In genomic region chr2:12326449-12327190, GRCh38 we compare ENCODE assay signal across 11 cellular contexts.
A peak's percentile ranks its signal among the peaks of the same experiment; 100 is the strongest.
DNase-seq lines count a peak whose midpoint lies in the region; ATAC-seq and TF ChIP-seq lines count a peak whose summit lies in the region.
"Had no signal": no experiment of that assay in that cellular context is flagged by ENCODE, and none has a peak within 500 bp of the region (broad histone marks: within the 10 kb centered on the region; RNA-seq: fewer than 3 reads in every experiment).

No MANE protein-coding gene starts in this region.

- no peak overlapping the region for H3K27ac ChIP-seq in lower lobe of right lung

- no peaks in the 10 kb centered on the region for H3K36me3 ChIP-seq in lower lobe of right lung

- H3K9me3 ChIP-seq in lower lobe of right lung, result no peaks in the 10 kb centered on the region

- POLR2A ChIA-PET in GM10248 (lab: Yijun Ruan, JAX), result no interaction called here

- no peaks in the 10 kb centered on the region for H3K27me3 ChIP-seq in lower lobe of right lung (ENCODE audit: low read depth)

- no peak overlapping the region for H3K4me3 Mint-ChIP-seq in activated naive CD8-positive, alpha-beta T cell treated with anti-CD3 and anti-CD28 coated beads, Interleukin-2, amount 50 U/mL, for 24 hours
- H3K4me3 Mint-ChIP-seq: stimulated activated naive CD8-positive, alpha-beta T cell treated with anti-CD3 and anti-CD28 coated beads, Interleukin-15, Interleukin-2, amounts not matched to agents 100 ng/mL and 50 ng/mL, for 24 hours had no signal

- TF ChIP-seq CTCF in GM10248 (IDR thresholded peaks at IDR 0.05; ENCODE audit: control extremely low read depth, extremely low read depth, low read depth, missing control alignments) (peak; percentile 32), lower lobe of right lung (IDR thresholded peaks at IDR 0.05) (no peak)

- H3K4me1 Mint-ChIP-seq in activated naive CD8-positive, alpha-beta T cell treated with anti-CD3 and anti-CD28 coated beads, Interleukin-2, amount 50 U/mL, for 24 hours, result peaks cover 7% of the 10 kb centered on the region

- peaks cover 5% of the 10 kb centered on the region for H3K27me3 Mint-ChIP-seq in activated naive CD8-positive, alpha-beta T cell treated with anti-CD3 and anti-CD28 coated beads, Interleukin-2, amount 50 U/mL, for 24 hours
- H3K27me3 Mint-ChIP-seq: stimulated activated naive CD8-positive, alpha-beta T cell treated with anti-CD3 and anti-CD28 coated beads, Interleukin-15, Interleukin-2, amounts not matched to agents 100 ng/mL and 50 ng/mL, for 24 hours had no signal

- H3K27ac Mint-ChIP-seq in activated naive CD8-positive, alpha-beta T cell treated with anti-CD3 and anti-CD28 coated beads, Interleukin-2, amount 50 U/mL, for 24 hours, result no peak overlapping the region
- H3K27ac Mint-ChIP-seq: stimulated activated naive CD8-positive, alpha-beta T cell treated with anti-CD3 and anti-CD28 coated beads, Interleukin-15, Interleukin-2, amounts not matched to agents 100 ng/mL and 50 ng/mL, for 24 hours had no signal

- peak; percentile 60 for ATAC-seq in GM21786 (IDR thresholded peaks at IDR 0.05; ENCODE audit: unreplicated experiment)
- ATAC-seq in activated naive CD8-positive, alpha-beta T cell treated with anti-CD3 and anti-CD28 coated beads, Interleukin-2, amount 50 U/mL, for 24 hours, result peak; percentile 33
- peak; percentile 27 to 53 for ATAC-seq in lower lobe of right lung
- ATAC-seq in GM21423 (IDR thresholded peaks at IDR 0.05; ENCODE audit: unreplicated experiment), result no peak

- peaks cover 7% of the 10 kb centered on the region for H3K9me3 Mint-ChIP-seq in activated naive CD8-positive, alpha-beta T cell treated with anti-CD3 and anti-CD28 coated beads, Interleukin-2, amount 50 U/mL, for 24 hours

- no peaks in the 10 kb centered on the region for H3K36me3 Mint-ChIP-seq in activated naive CD8-positive, alpha-beta T cell treated with anti-CD3 and anti-CD28 coated beads, Interleukin-2, amount 50 U/mL, for 24 hours (ENCODE audit: low read depth)

- CTCF ChIA-PET in GM10248 (lab: Yijun Ruan, JAX), result interaction anchor here (1.2 to 1.3 kb wide), 2 partner anchors 8 to 159 kb away, joined by 3 to 4 read pairs; no protein-coding TSS in a partner anchor

- intact Hi-C loops in lower lobe of right lung (cut with DNase I), result no loop called here

- DNase-seq in GM10248 (ENCODE audit: extremely low spot score), result peak; percentile 18
- DNase-seq in activated naive CD8-positive, alpha-beta T cell treated with anti-CD3 and anti-CD28 coated beads, Interleukin-2, amount 50 U/mL, for 24 hours, result no peak
- DNase-seq in lower lobe of right lung, result no peak
- no peak for DNase-seq in SHP77 (lab: John Stamatoyannopoulos, UW)
- no peak for DNase-seq in activated CD8-positive, alpha-beta memory T cell treated with anti-CD3 and anti-CD28 coated beads, Interleukin-2, amount 50 U/mL, for 4 hours
- DNase-seq: amygdala, DMS79 treated with DMSO at 0.1 percent for 48 hours, NCI-H1092 had no signal

- H3K4me3 ChIP-seq in lower lobe of right lung, result no peak overlapping the region

- no peaks in the 10 kb centered on the region for H3K4me1 ChIP-seq in lower lobe of right lung
